ENCODE assay signal across 21 cellular contexts in genomic region chr12:54136844-54137580, GRCh38. TPM values are rescaled to one million over a fixed set of nuclear protein-coding genes. Genes with fewer than 3 reads are reported as not detected.
A peak's percentile ranks its signal among the peaks of the same experiment; 100 is the strongest.
DNase-seq lines count a peak whose midpoint lies in the region; TF ChIP-seq lines count a peak whose summit lies in the region.
"Had no signal": no experiment of that assay in that cellular context is flagged by ENCODE, and none has a peak within 500 bp of the region (broad histone marks: within the 10 kb centered on the region; RNA-seq: fewer than 3 reads in every experiment).

No MANE protein-coding gene starts in this region.

- peak; percentile 35 for TF ChIP-seq CTCF in HFF-Myc (IDR thresholded peaks at IDR 0.05; ENCODE audit: low read depth, low read length, missing control alignments)
- TF ChIP-seq CTCF in fibroblast of villous mesenchyme (IDR thresholded peaks at IDR 0.05; ENCODE audit: insufficient read depth, low read depth, low read length): no peak
- no peak for TF ChIP-seq CTCF in suprapubic skin (IDR thresholded peaks at IDR 0.05)
- no peak for TF ChIP-seq CTCF in ovary (IDR thresholded peaks at IDR 0.05)

- H3K27ac ChIP-seq in suprapubic skin: peak overlapping the region; percentile 53
- no peak overlapping the region for H3K27ac ChIP-seq in ovary
- H3K27ac ChIP-seq: upper lobe of right lung had no signal

- H3K4me3 ChIP-seq in HFF-Myc (replicated peaks; ENCODE audit: low read depth, low read length): no peak overlapping the region
- no peak overlapping the region for H3K4me3 ChIP-seq in fibroblast of villous mesenchyme (ENCODE audit: low read depth, low read length)
- no peak overlapping the region for H3K4me3 ChIP-seq in suprapubic skin
- H3K4me3 ChIP-seq in ovary: no peak overlapping the region
- H3K4me3 ChIP-seq: smooth muscle cell, upper lobe of right lung had no signal

- no peak for TF ChIP-seq EP300 in suprapubic skin (IDR thresholded peaks at IDR 0.05)
- no peak for TF ChIP-seq EP300 in ovary (IDR thresholded peaks at IDR 0.05)

- H3K36me3 ChIP-seq in suprapubic skin (no peaks in the 10 kb centered on the region), ovary (no peaks in the 10 kb centered on the region)
- H3K36me3 ChIP-seq: upper lobe of right lung had no signal

- H3K27me3 ChIP-seq in suprapubic skin: no peaks in the 10 kb centered on the region
- H3K27me3 ChIP-seq in ovary: no peaks in the 10 kb centered on the region

- TF ChIP-seq POLR2A in suprapubic skin (IDR thresholded peaks at IDR 0.05) (no peak), ovary (IDR thresholded peaks at IDR 0.05) (no peak)

- intact Hi-C loops in ovary (cut with DNase I): loop anchor here in 1 of 4 donors (5.0 kb wide), 1 partner anchor 540 kb away; no protein-coding TSS in a partner anchor

- WGBS in suprapubic skin: 66% methylated on average over 12 of the region's 12 CpGs
- 75 to 78% (median 75%) methylated on average over 12 of the region's 12 CpGs for WGBS in ovary, 3 donors

- H3K9me3 ChIP-seq in suprapubic skin (no peaks in the 10 kb centered on the region), ovary (no peaks in the 10 kb centered on the region)
- H3K9me3 ChIP-seq: upper lobe of right lung had no signal

- H3K4me1 ChIP-seq in suprapubic skin: peaks cover 21% of the 10 kb centered on the region
- peaks cover 6% of the 10 kb centered on the region for H3K4me1 ChIP-seq in ovary (ENCODE audit: insufficient read depth)
- H3K4me1 ChIP-seq: upper lobe of right lung had no signal

- DNase-seq in NCI-H510A treated with DMSO at 0.1 percent for 48 hours (lab: John Stamatoyannopoulos, UW) (peak; percentile 36), NCI-H510A (lab: John Stamatoyannopoulos, UW) (no peak), HFF-Myc (ENCODE audit: extremely low read depth, low read depth) (peak; percentile 74), fibroblast of villous mesenchyme (ENCODE audit: low read depth) (peak; percentile 23), suprapubic skin (ENCODE audit: low spot score in 2 of 2) (no peak), hypothalamus (lab: John Stamatoyannopoulos, UW) (no peak), ovary (no peak)
- no peak for DNase-seq in activated effector memory CD4-positive, alpha-beta T cell treated with Interleukin-2 at 50 U/mL for 16 hours
- DNase-seq: activated CD8-positive, alpha-beta T cell treated with anti-CD3 and anti-CD28 coated beads for 36 hours; activated naive CD4-positive, alpha-beta T cell treated with anti-CD3 and anti-CD28 coated beads, Interleukin-2, amount 50 U/mL, for 16 hours; activated T-cell treated with anti-CD3 and anti-CD28 coated beads, Interleukin-2, amount 50 U/mL, for 24 hours; DND-41; natural killer cell; NCI-H1436; NCI-H2171; NCI-H748 treated with DMSO at 0.1 percent for 48 hours; SHP77; stimulated activated CD4-positive, alpha-beta T cell treated with anti-CD3 and anti-CD28 coated beads, Interleukin-4, amount 100 ng/mL, for 1 hour; T-helper 17 cell; upper lobe of right lung had no signal

RNA-seq across cellular contexts. Expression of gene SMUG1, which starts 51.8 kb away (rescaled TPM):
- total RNA-seq in fibroblast of villous mesenchyme: 25.4 and 29.4 TPM in 2 replicates
- 10 to 100 TPM; 40.6 to 56.4 (median 52.6) TPM for total RNA-seq in suprapubic skin
- 10 to 100 TPM; 22.8 to 32.2 (median 26.6) TPM for total RNA-seq in ovary
- 10 to 100 TPM; 17.8 to 30.2 TPM for polyA plus RNA-seq in ovary

Comparison
In these comparisons a context has a peak if more than half of its experiments do, and no peak if none do; other contexts are left out.
1. DNase-seq: peak in NCI-H510A treated with DMSO at 0.1 percent for 48 hours (single experiment), HFF-Myc (single experiment) and fibroblast of villous mesenchyme (single experiment); none in NCI-H510A (single experiment), suprapubic skin (0 of 2), hypothalamus (0 of 51), ovary (0 of 5) and activated effector memory CD4-positive, alpha-beta T cell treated with Interleukin-2 at 50 U/mL for 16 hours (single experiment).